Comparison of ENCODE assay signal across 8 cellular contexts in genomic region chr22:28019881-28020861, GRCh38.
A peak's percentile ranks its signal among the peaks of the same experiment; 100 is the strongest.
DNase-seq lines count a peak whose midpoint lies in the region; ATAC-seq, FAIRE-seq and TF ChIP-seq lines count a peak whose summit lies in the region.

No MANE protein-coding gene starts in this region.

- H4K20me1 ChIP-seq in endothelial cell of umbilical vein (replicated peaks; ENCODE audit: control insufficient read depth, extremely low read depth, insufficient read depth, low read length): no peaks in the 10 kb centered on the region

- peaks cover 9% of the 10 kb centered on the region for H3K4me1 ChIP-seq in endothelial cell of umbilical vein (ENCODE audit: control insufficient read depth, extremely low read depth, insufficient read depth, low read length)

- H2AFZ ChIP-seq in endothelial cell of umbilical vein (ENCODE audit: low read depth, low read length): no peak overlapping the region

- BruUV-seq in endothelial cell of umbilical vein (replicated peaks; lab: Mats Ljungman, UMichigan): no TSS peak

- H3K27me3 ChIP-seq in endothelial cell of umbilical vein (ENCODE audit: control insufficient read depth in 2 of 2, insufficient read depth in 2 of 2, low read length in 2 of 2): no peaks in the 10 kb centered on the region

- no peak overlapping the region for H3K4me3 ChIP-seq in endothelial cell of umbilical vein (replicated peaks in 1 of 3; ENCODE audit: insufficient read depth in 1 of 3, low read depth in 1 of 3, low read length in 3 of 3)

- DNase-seq in AML-193 (lab: John Stamatoyannopoulos, UW) (peak; percentile 2), NCI-H524 (lab: John Stamatoyannopoulos, UW) (peak; percentile 67 to 78), endothelial cell of umbilical vein (ENCODE audit: low read depth, low spot score) (peak; percentile 52), middle frontal gyrus (ENCODE audit: extremely low spot score, low spot score) (peak; percentile 54)
- DNase-seq in activated CD8-positive, alpha-beta memory T cell treated with anti-CD3 and anti-CD28 coated beads for 4 hours (ENCODE audit: low read depth in 2 of 2): peak; percentile 18
- DNase-seq in stimulated activated CD8-positive, alpha-beta memory T cell treated with anti-CD3 and anti-CD28 coated beads, Interleukin-2, amount 100 ng/mL, for 1 hour (ENCODE audit: low read depth in 2 of 2): peak; percentile 32 to 43

- CTCF ChIA-PET in endothelial cell of umbilical vein (lab: Charles Lee): interaction anchor here (0.6 to 6.2 kb wide), 35 partner anchors 9 to 1021 kb away, joined by 3 to 56 read pairs (median 4); no protein-coding TSS in a partner anchor

- H3K79me2 ChIP-seq in endothelial cell of umbilical vein (ENCODE audit: control insufficient read depth, insufficient read depth, low read length): no peaks in the 10 kb centered on the region

- H3K9me1 ChIP-seq in endothelial cell of umbilical vein (replicated peaks; ENCODE audit: control insufficient read depth, extremely low read depth, insufficient read depth, low read length): no peaks in the 10 kb centered on the region

- POLR2A ChIA-PET in endothelial cell of umbilical vein (lab: Charles Lee): interaction anchor here (1.0 kb wide), 1 partner anchor 8 kb away, joined by 3 read pairs; no protein-coding TSS in a partner anchor

- dilution Hi-C loops in endothelial cell of umbilical vein (cut with MboI; ENCODE audit: extremely low pct_ligation_motif_present, low sequenced_read_pairs): no loop called here

- TF ChIP-seq CTCF in endothelial cell of umbilical vein (IDR thresholded peaks at IDR 0.05; ENCODE audit: extremely low read depth in 1 of 2, insufficient read depth in 1 of 2, low read depth in 1 of 2, low read length in 2 of 2): peak; percentile 95 to 98

- intact Hi-C loops in endothelial cell of umbilical vein (cut with micrococcal nuclease): loop anchor here (1.0 to 10.0 kb wide), 5 partner anchors 31 to 809 kb away; no protein-coding TSS in a partner anchor

- no peaks in the 10 kb centered on the region for H3K36me3 ChIP-seq in endothelial cell of umbilical vein (ENCODE audit: control insufficient read depth in 2 of 2, extremely low read depth in 1 of 2, insufficient read depth in 2 of 2, low read length in 2 of 2)

- H3K9ac ChIP-seq in endothelial cell of umbilical vein (replicated peaks; ENCODE audit: extremely low read depth, insufficient read depth, low read length): no peak overlapping the region

- H3K9me3 ChIP-seq in endothelial cell of umbilical vein (replicated peaks; ENCODE audit: control insufficient read depth, insufficient read depth, low read length): no peaks in the 10 kb centered on the region

- H3K27ac ChIP-seq in endothelial cell of umbilical vein (ENCODE audit: insufficient read depth, low read depth, low read length): no peak overlapping the region

- ATAC-seq in GM21360 (IDR thresholded peaks at IDR 0.05; ENCODE audit: unreplicated experiment) (peak; percentile 59), GM21786 (IDR thresholded peaks at IDR 0.05; ENCODE audit: unreplicated experiment) (no peak)

- no peak for TF ChIP-seq POLR2A in endothelial cell of umbilical vein (IDR thresholded peaks at IDR 0.05; ENCODE audit: low read depth, low read length)

- H3K4me2 ChIP-seq in endothelial cell of umbilical vein (ENCODE audit: insufficient read depth, low read length): no peak overlapping the region

- peak; percentile 92 for FAIRE-seq in endothelial cell of umbilical vein (lab: Jason Lieb, UNC)

TF ChIP-seq in endothelial cell of umbilical vein, 7 proteins besides CTCF, POLR2A, EP300 and RAD21:
- TF ChIP-seq POLR2AphosphoS5 (IDR thresholded peaks at IDR 0.05; ENCODE audit: insufficient read depth, low read depth, low read length) (no peak), MAX (IDR thresholded peaks at IDR 0.05; ENCODE audit: insufficient read depth, insufficient read length) (no peak), MYC (IDR thresholded peaks at IDR 0.05; ENCODE audit: low read depth, low read length) (no peak), GATA2 (IDR thresholded peaks at IDR 0.05; ENCODE audit: insufficient read depth, insufficient read length, low read depth, low read length) (no peak), JUN (IDR thresholded peaks at IDR 0.05; ENCODE audit: borderline replicate concordance, insufficient read depth, insufficient read length, low read depth) (no peak), FOS (IDR thresholded peaks at IDR 0.05; ENCODE audit: borderline replicate concordance, insufficient read depth, low read length) (no peak)
TF ChIP-seq in endothelial cell of umbilical vein: peak in this region for 0.

Comparison
In these comparisons a context has a peak if more than half of its experiments do, and no peak if none do; other contexts are left out.
1. DNase-seq: peak in every context shown above with its lines; median percentile 72 in NCI-H524; 54 in middle frontal gyrus; 52 in endothelial cell of umbilical vein; 38 in stimulated activated CD8-positive, alpha-beta memory T cell treated with anti-CD3 and anti-CD28 coated beads, Interleukin-2, amount 100 ng/mL, for 1 hour; 18 in activated CD8-positive, alpha-beta memory T cell treated with anti-CD3 and anti-CD28 coated beads for 4 hours; 2 in AML-193.